In the genomic region with DNA sequence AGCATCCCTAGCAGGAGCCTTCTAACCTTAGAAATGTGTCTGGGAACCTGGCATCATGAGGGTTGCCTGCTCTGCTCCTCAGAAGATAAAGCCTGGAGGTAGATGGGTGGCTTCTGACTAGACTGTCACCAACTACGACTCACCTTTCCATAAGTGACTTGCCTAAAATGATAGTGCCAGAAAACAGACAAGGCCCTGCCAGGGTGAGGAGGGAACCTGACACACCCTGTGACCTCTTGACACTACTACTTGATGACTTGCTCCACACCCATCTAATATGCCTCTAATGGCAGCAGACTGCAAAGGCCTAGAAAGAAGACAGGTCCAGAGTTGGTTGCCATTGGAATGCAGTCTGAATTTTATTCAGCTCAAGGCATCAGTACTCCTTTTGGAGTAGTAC, we compare ENCODE assay signal across 26 cellular contexts. TPM values are rescaled to one million over a fixed set of nuclear protein-coding genes. Genes with fewer than 3 reads are reported as not detected.
"Had no signal": no experiment of that assay in that cellular context is flagged by ENCODE, and none has a peak within 500 bp of the region (broad histone marks: within the 10 kb centered on the region; RNA-seq: fewer than 3 reads in every experiment).

No MANE protein-coding gene starts in this region.

- H3K27me3 ChIP-seq: colonic mucosa, dorsolateral prefrontal cortex, gastroesophageal sphincter, neutrophil, upper lobe of left lung had no signal

- H3K4me3 Mint-ChIP-seq: activated naive CD8-positive, alpha-beta T cell treated with anti-CD3 and anti-CD28 coated beads, Interleukin-2, amount 10 ng/mL, durations not matched to agents 7 days and 5 days; effector memory CD8-positive, alpha-beta T cell; memory B cell; nephron; T-helper 17 cell had no signal

- H3K9me3 ChIP-seq: colonic mucosa, gastroesophageal sphincter, neutrophil, upper lobe of left lung had no signal

- H3K4me3 ChIP-seq: colonic mucosa, dorsolateral prefrontal cortex, gastroesophageal sphincter, SK-N-MC, upper lobe of left lung had no signal

- H3K9me3 Mint-ChIP-seq: activated naive CD8-positive, alpha-beta T cell treated with anti-CD3 and anti-CD28 coated beads, Interleukin-2, amount 10 ng/mL, durations not matched to agents 7 days and 5 days; effector memory CD8-positive, alpha-beta T cell; memory B cell; nephron had no signal

- H2AFZ ChIP-seq: parathyroid adenoma had no signal

- DNase-seq: activated CD4-positive, alpha-beta T cell treated with anti-CD3 and anti-CD28 coated beads, Interleukin-2, amount 50 U/mL, for 48 hours; activated gamma-delta T cell; activated naive CD8-positive, alpha-beta T cell treated with anti-CD3 and anti-CD28 coated beads, Interleukin-2, amount 10 ng/mL, durations not matched to agents 7 days and 5 days; amygdala; colonic mucosa; dorsolateral prefrontal cortex; effector memory CD8-positive, alpha-beta T cell; head of caudate nucleus; right cardiac atrium; SHP77 treated with DMSO at 0.1 percent for 48 hours; stimulated activated CD4-positive, alpha-beta T cell treated with anti-CD3 and anti-CD28 coated beads, Interleukin-2, amount 100 ng/mL, for 24 hours; stimulated activated naive CD4-positive, alpha-beta T cell; SW 1271; T-helper 17 cell; upper lobe of left lung had no signal

- H3K27ac ChIP-seq: colonic mucosa, gastroesophageal sphincter, neutrophil, parathyroid adenoma, SK-N-MC, upper lobe of left lung had no signal

- H3K9ac ChIP-seq: parathyroid adenoma had no signal

- H3K4me1 ChIP-seq: colonic mucosa had no signal

- H3K27me3 Mint-ChIP-seq: activated naive CD8-positive, alpha-beta T cell treated with anti-CD3 and anti-CD28 coated beads, Interleukin-2, amount 10 ng/mL, durations not matched to agents 7 days and 5 days; effector memory CD8-positive, alpha-beta T cell; memory B cell; T-helper 17 cell had no signal

- ATAC-seq: effector memory CD8-positive, alpha-beta T cell; gastroesophageal sphincter; right cardiac atrium; T-helper 17 cell had no signal

- H3K27ac Mint-ChIP-seq: activated naive CD8-positive, alpha-beta T cell treated with anti-CD3 and anti-CD28 coated beads, Interleukin-2, amount 10 ng/mL, durations not matched to agents 7 days and 5 days; memory B cell; nephron had no signal

RNA-seq across cellular contexts. Expression of gene SLC39A5, which starts 17.5 kb away (rescaled TPM):
- total RNA-seq: lower leg skin, mononuclear cell, myocyte, pulmonary artery endothelial cell, subcutaneous adipose tissue, T-helper 17 cell had no signal
